In genomic region chr3:193720169-193720568, GRCh38 we compare ENCODE assay signal across 1 cellular context.
TF ChIP-seq lines count a peak whose summit lies in the region.

No MANE protein-coding gene starts in this region.

TF ChIP-seq in HEK293, 187 proteins besides CTCF, POLR2A, EP300 and RAD21:
- TF ChIP-seq ZNF362 (tag by site-specific recombination; IDR thresholded peaks at IDR 0.05), result 0 out of 2 replicates have a peak, but pooled peaks have one; percentile 24
- TF ChIP-seq, protein P1, sequence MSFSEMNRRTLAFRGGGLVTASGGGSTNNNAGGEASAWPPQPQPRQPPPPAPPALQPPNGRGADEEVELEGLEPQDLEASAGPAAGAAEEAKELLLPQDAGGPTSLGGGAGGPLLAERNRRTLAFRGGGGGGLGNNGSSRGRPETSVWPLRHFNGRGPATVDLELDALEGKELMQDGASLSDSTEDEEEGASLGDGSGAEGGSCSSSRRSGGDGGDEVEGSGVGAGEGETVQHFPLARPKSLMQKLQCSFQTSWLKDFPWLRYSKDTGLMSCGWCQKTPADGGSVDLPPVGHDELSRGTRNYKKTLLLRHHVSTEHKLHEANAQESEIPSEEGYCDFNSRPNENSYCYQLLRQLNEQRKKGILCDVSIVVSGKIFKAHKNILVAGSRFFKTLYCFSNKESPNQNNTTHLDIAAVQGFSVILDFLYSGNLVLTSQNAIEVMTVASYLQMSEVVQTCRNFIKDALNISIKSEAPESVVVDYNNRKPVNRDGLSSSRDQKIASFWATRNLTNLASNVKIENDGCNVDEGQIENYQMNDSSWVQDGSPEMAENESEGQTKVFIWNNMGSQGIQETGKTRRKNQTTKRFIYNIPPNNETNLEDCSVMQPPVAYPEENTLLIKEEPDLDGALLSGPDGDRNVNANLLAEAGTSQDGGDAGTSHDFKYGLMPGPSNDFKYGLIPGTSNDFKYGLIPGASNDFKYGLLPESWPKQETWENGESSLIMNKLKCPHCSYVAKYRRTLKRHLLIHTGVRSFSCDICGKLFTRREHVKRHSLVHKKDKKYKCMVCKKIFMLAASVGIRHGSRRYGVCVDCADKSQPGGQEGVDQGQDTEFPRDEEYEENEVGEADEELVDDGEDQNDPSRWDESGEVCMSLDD (tag by site-specific recombination; IDR thresholded peaks at IDR 0.05), result no peak
